Comparison of ENCODE assay signal across 12 cellular contexts in genomic region chr6:166112580-166112979, GRCh38. TPM values are rescaled to one million over a fixed set of nuclear protein-coding genes. Genes with fewer than 3 reads are reported as not detected.
DNase-seq lines count a peak whose midpoint lies in the region; ATAC-seq and TF ChIP-seq lines count a peak whose summit lies in the region.
"Had no signal": no experiment of that assay in that cellular context is flagged by ENCODE, and none has a peak within 500 bp of the region (broad histone marks: within the 10 kb centered on the region; RNA-seq: fewer than 3 reads in every experiment).

No MANE protein-coding gene starts in this region.

- H3K9me3 Mint-ChIP-seq in glutamatergic neuron (ENCODE audit: unreplicated experiment), result no peaks in the 10 kb centered on the region
- no peaks in the 10 kb centered on the region for H3K9me3 Mint-ChIP-seq in activated CD8-positive, alpha-beta T cell treated with anti-CD3 and anti-CD28 coated beads for 36 hours
- peaks cover 0 to 7% of the 10 kb centered on the region in 2 donors for H3K9me3 Mint-ChIP-seq in activated naive CD4-positive, alpha-beta T cell treated with anti-CD3 and anti-CD28 coated beads, Interleukin-2, amount 50 U/mL, for 72 hours

- DNase-seq in A172 (ENCODE audit: low spot score) (peak; percentile 59), EL (peak; percentile 56), SHP77 (lab: John Stamatoyannopoulos, UW) (peak; percentile 51 to 53), glutamatergic neuron (no peak), erythroblast (lab: John Stamatoyannopoulos, UW) (no peak)
- no peak for DNase-seq in activated CD8-positive, alpha-beta T cell treated with anti-CD3 and anti-CD28 coated beads for 36 hours
- DNase-seq in activated naive CD4-positive, alpha-beta T cell treated with anti-CD3 and anti-CD28 coated beads, Interleukin-2, amount 50 U/mL, for 72 hours (ENCODE audit: low spot score in 2 of 2), result no peak
- DNase-seq: activated naive CD4-positive, alpha-beta T cell treated with anti-CD3 and anti-CD28 coated beads, Interleukin-2, amount 50 U/mL, for 16 hours; CD8-positive, alpha-beta T cell; NCI-H1105 treated with DMSO at 0.1 percent for 48 hours had no signal

- ATAC-seq in activated CD8-positive, alpha-beta T cell treated with anti-CD3 and anti-CD28 coated beads for 36 hours, result no peak
- ATAC-seq in HG03095 (IDR thresholded peaks at IDR 0.05; ENCODE audit: unreplicated experiment), result no peak
- no peak for ATAC-seq in activated naive CD4-positive, alpha-beta T cell treated with anti-CD3 and anti-CD28 coated beads, Interleukin-2, amount 50 U/mL, for 72 hours
- ATAC-seq: CD8-positive, alpha-beta T cell had no signal

- TF ChIP-seq POLR2A in erythroblast (IDR thresholded peaks at IDR 0.05; ENCODE audit: low read length), result no peak

- H3K27me3 Mint-ChIP-seq in glutamatergic neuron (ENCODE audit: unreplicated experiment), result peaks cover 1% of the 10 kb centered on the region
- H3K27me3 Mint-ChIP-seq in activated CD8-positive, alpha-beta T cell treated with anti-CD3 and anti-CD28 coated beads for 36 hours, result peaks cover 11% of the 10 kb centered on the region

- no peaks in the 10 kb centered on the region for H3K4me1 Mint-ChIP-seq in glutamatergic neuron (ENCODE audit: low read depth, unreplicated experiment)
- H3K4me1 Mint-ChIP-seq in activated CD8-positive, alpha-beta T cell treated with anti-CD3 and anti-CD28 coated beads for 36 hours (ENCODE audit: low read depth), result no peaks in the 10 kb centered on the region

- H3K36me3 Mint-ChIP-seq in glutamatergic neuron (ENCODE audit: unreplicated experiment), result peaks cover 5% of the 10 kb centered on the region
- no peaks in the 10 kb centered on the region for H3K36me3 Mint-ChIP-seq in activated CD8-positive, alpha-beta T cell treated with anti-CD3 and anti-CD28 coated beads for 36 hours (ENCODE audit: low read depth)
- peaks cover 0 to 6% of the 10 kb centered on the region in 2 donors for H3K36me3 Mint-ChIP-seq in activated naive CD4-positive, alpha-beta T cell treated with anti-CD3 and anti-CD28 coated beads, Interleukin-2, amount 50 U/mL, for 72 hours
- H3K36me3 Mint-ChIP-seq: CD8-positive, alpha-beta T cell had no signal

- intact Hi-C loops in activated CD8-positive, alpha-beta T cell treated with anti-CD3 and anti-CD28 coated beads for 36 hours (cut with micrococcal nuclease), result no loop called here

- CTCF ChIA-PET in activated CD8-positive, alpha-beta T cell treated with anti-CD3 and anti-CD28 coated beads for 36 hours (lab: Charles Lee), result interaction anchor here (0.7 to 1.3 kb wide), 2 partner anchors 206 to 222 kb away, joined by 3 read pairs; no protein-coding TSS in a partner anchor

- H3K27ac Mint-ChIP-seq in glutamatergic neuron (ENCODE audit: unreplicated experiment), result peak overlapping the region; percentile 49
- no peak overlapping the region for H3K27ac Mint-ChIP-seq in activated CD8-positive, alpha-beta T cell treated with anti-CD3 and anti-CD28 coated beads for 36 hours
- no peak overlapping the region for H3K27ac Mint-ChIP-seq in activated naive CD4-positive, alpha-beta T cell treated with anti-CD3 and anti-CD28 coated beads, Interleukin-2, amount 50 U/mL, for 72 hours
- H3K27ac Mint-ChIP-seq: CD8-positive, alpha-beta T cell had no signal

- POLR2A ChIA-PET in activated CD8-positive, alpha-beta T cell treated with anti-CD3 and anti-CD28 coated beads for 36 hours (lab: Charles Lee), result no interaction called here

- no peak overlapping the region for H3K4me3 Mint-ChIP-seq in glutamatergic neuron (ENCODE audit: unreplicated experiment)
- H3K4me3 Mint-ChIP-seq in activated CD8-positive, alpha-beta T cell treated with anti-CD3 and anti-CD28 coated beads for 36 hours, result no peak overlapping the region
- H3K4me3 Mint-ChIP-seq: CD8-positive, alpha-beta T cell had no signal

- no peak for TF ChIP-seq CTCF in glutamatergic neuron (IDR thresholded peaks at IDR 0.05; ENCODE audit: partially characterized antibody, unreplicated experiment)
- TF ChIP-seq CTCF in activated CD8-positive, alpha-beta T cell treated with anti-CD3 and anti-CD28 coated beads for 36 hours (IDR thresholded peaks at IDR 0.05), result no peak

RNA-seq across cellular contexts. Expression of gene TBXT, which starts 55.1 kb away (rescaled TPM):
- total RNA-seq in A172 (2014; rRNA removed; shearing (Covaris generic)), result not detected in 2 replicates
- not detected for total RNA-seq in glutamatergic neuron (ENCODE audit: unreplicated experiment)
- not detected for total RNA-seq in activated CD8-positive, alpha-beta T cell treated with anti-CD3 and anti-CD28 coated beads for 36 hours
- total RNA-seq in activated naive CD4-positive, alpha-beta T cell treated with anti-CD3 and anti-CD28 coated beads, Interleukin-2, amount 50 U/mL, for 72 hours, result not detected
- total RNA-seq: CD8-positive, alpha-beta T cell; kidney epithelial cell had no signal

Comparison
In these comparisons a context has a peak if more than half of its experiments do, and no peak if none do; other contexts are left out.
1. DNase-seq: peak in A172 (single experiment), EL (single experiment) and SHP77 (2 of 2); none in glutamatergic neuron (single experiment), activated CD8-positive, alpha-beta T cell treated with anti-CD3 and anti-CD28 coated beads for 36 hours (single experiment), erythroblast (0 of 2) and activated naive CD4-positive, alpha-beta T cell treated with anti-CD3 and anti-CD28 coated beads, Interleukin-2, amount 50 U/mL, for 72 hours (0 of 2).